In the genomic region with DNA sequence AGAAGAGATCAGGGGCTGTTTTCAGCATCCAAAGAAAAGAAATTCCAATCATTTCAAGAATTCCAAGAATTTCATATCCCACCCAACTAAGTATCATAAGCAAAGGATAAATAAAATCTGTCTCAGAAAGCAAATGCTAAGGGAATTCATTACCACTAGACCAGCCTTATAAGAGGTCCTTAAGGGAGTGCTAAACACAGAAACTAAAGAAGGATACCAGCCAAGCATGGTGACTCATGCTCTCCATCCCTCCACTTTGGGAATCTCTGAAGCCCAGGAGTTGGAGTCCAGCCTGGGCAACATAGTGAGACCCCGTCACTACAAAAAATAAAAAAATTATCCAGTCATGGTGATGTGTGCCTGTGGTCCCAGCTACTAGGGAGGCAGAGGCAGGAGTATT, we compare ENCODE assay signal across 16 cellular contexts.
"Had no signal": no experiment of that assay in that cellular context is flagged by ENCODE, and none has a peak within 500 bp of the region (broad histone marks: within the 10 kb centered on the region; RNA-seq: fewer than 3 reads in every experiment).

No MANE protein-coding gene starts in this region.

- H3K36me3 Mint-ChIP-seq: activated naive CD4-positive, alpha-beta T cell treated with anti-CD3 and anti-CD28 coated beads, Interleukin-2, amount 10 ng/mL, durations not matched to agents 7 days and 5 days had no signal

- H3K27ac ChIP-seq: body of pancreas, parathyroid adenoma had no signal

- H3K4me1 Mint-ChIP-seq: activated B cell treated with CpG ODN at 0.5 μM for 24 hours; activated naive CD4-positive, alpha-beta T cell treated with anti-CD3 and anti-CD28 coated beads, Interleukin-2, amount 10 ng/mL, durations not matched to agents 7 days and 5 days; central memory CD8-positive, alpha-beta T cell had no signal

- H3K4me3 Mint-ChIP-seq: activated B cell treated with CpG ODN at 0.5 μM for 24 hours; activated naive CD4-positive, alpha-beta T cell treated with anti-CD3 and anti-CD28 coated beads, Interleukin-2, amount 10 ng/mL, durations not matched to agents 7 days and 5 days; central memory CD8-positive, alpha-beta T cell; T-helper 1 cell treated with Interleukin-12 subunit alpha and Interleukin-12 subunit beta and Interleukin-4 antibody, amounts not matched to agents 30 μg/mL and 1 μg/mL, for 36 hours had no signal

- H3K27ac Mint-ChIP-seq: activated B cell treated with CpG ODN at 0.5 μM for 24 hours; activated naive CD4-positive, alpha-beta T cell treated with anti-CD3 and anti-CD28 coated beads, Interleukin-2, amount 10 ng/mL, durations not matched to agents 7 days and 5 days; activated T-helper 2 cell treated with anti-CD3 and anti-CD28 coated beads, Interferon-gamma antibody, Interleukin-2, Interleukin-4, amounts not matched to agents 10 μg/mL and 5 μg/mL and 100 μg/mL, durations not matched to agents 14 hours and 24 hours and 36 hours; T-helper 1 cell treated with Interleukin-12 subunit alpha and Interleukin-12 subunit beta and Interleukin-4 antibody, amounts not matched to agents 30 μg/mL and 1 μg/mL, for 36 hours had no signal

- H2AFZ ChIP-seq: parathyroid adenoma had no signal

- DNase-seq: activated B cell treated with CpG ODN at 0.5 μM for 24 hours; activated CD4-positive, alpha-beta T cell treated with anti-CD3 and anti-CD28 coated beads, Interleukin-2, amount 50 U/mL, for 1 hour; activated naive CD4-positive, alpha-beta T cell treated with anti-CD3 and anti-CD28 coated beads, Interleukin-2, amount 10 ng/mL, durations not matched to agents 7 days and 5 days; body of pancreas; cortex of kidney; effector memory CD4-positive, alpha-beta T cell; hypothalamus; kidney glomerular epithelial cell; retina; stimulated activated naive CD4-positive, alpha-beta T cell; substantia nigra had no signal

- ATAC-seq: body of pancreas had no signal

- H3K27me3 ChIP-seq: body of pancreas had no signal

- H3K9me3 ChIP-seq: body of pancreas had no signal

- H3K9me3 Mint-ChIP-seq: activated B cell treated with CpG ODN at 0.5 μM for 24 hours; activated naive CD4-positive, alpha-beta T cell treated with anti-CD3 and anti-CD28 coated beads, Interleukin-2, amount 10 ng/mL, durations not matched to agents 7 days and 5 days; activated T-helper 2 cell treated with anti-CD3 and anti-CD28 coated beads, Interferon-gamma antibody, Interleukin-2, Interleukin-4, amounts not matched to agents 10 μg/mL and 5 μg/mL and 100 μg/mL, durations not matched to agents 14 hours and 24 hours and 36 hours; central memory CD8-positive, alpha-beta T cell; T-helper 1 cell treated with Interleukin-12 subunit alpha and Interleukin-12 subunit beta and Interleukin-4 antibody, amounts not matched to agents 30 μg/mL and 1 μg/mL, for 36 hours had no signal

- H3K4me1 ChIP-seq: body of pancreas, parathyroid adenoma had no signal

- H3K9ac ChIP-seq: parathyroid adenoma had no signal

- H3K79me2 ChIP-seq: parathyroid adenoma had no signal

- H3K4me2 ChIP-seq: smooth muscle cell had no signal

- H3K4me3 ChIP-seq: body of pancreas, smooth muscle cell had no signal
